Comparison of ENCODE assay signal across 1 cellular context in the genomic region with DNA sequence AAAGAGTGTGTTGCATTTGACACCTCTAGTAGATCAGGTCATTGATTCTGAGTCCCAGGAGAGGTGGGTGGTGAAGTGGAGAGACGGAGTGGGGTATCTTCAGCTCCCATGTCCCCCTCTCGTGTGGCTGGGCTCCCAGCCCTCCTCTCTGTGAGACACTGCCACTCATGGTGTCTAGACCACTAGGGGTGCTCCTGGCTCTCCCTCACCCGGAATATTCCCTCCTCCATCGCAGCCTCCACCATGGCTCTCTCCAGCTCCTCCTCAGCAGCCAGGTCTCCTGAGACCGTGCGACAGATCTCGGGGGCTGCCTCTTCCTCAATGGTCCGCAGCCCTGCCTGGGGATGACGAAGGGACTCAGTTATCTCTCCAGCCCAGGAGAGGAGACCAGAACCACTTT.
TF ChIP-seq lines count a peak whose summit lies in the region.

No MANE protein-coding gene starts in this region.

TF ChIP-seq in K562, 482 proteins besides CTCF, POLR2A, EP300 and RAD21:
- TF ChIP-seq ZNF263 (CRISPR knock-in tag; IDR thresholded peaks at IDR 0.05; ENCODE audit: borderline replicate concordance) (peak; percentile 82), ZFP30 (CRISPR knock-in tag; IDR thresholded peaks at IDR 0.05; ENCODE audit: borderline replicate concordance) (no peak), ZNF696 (CRISPR knock-in tag; conservative IDR thresholded peaks at IDR 0.05) (no peak)
